1 cellular context compared by ENCODE assay signal in the genomic region with DNA sequence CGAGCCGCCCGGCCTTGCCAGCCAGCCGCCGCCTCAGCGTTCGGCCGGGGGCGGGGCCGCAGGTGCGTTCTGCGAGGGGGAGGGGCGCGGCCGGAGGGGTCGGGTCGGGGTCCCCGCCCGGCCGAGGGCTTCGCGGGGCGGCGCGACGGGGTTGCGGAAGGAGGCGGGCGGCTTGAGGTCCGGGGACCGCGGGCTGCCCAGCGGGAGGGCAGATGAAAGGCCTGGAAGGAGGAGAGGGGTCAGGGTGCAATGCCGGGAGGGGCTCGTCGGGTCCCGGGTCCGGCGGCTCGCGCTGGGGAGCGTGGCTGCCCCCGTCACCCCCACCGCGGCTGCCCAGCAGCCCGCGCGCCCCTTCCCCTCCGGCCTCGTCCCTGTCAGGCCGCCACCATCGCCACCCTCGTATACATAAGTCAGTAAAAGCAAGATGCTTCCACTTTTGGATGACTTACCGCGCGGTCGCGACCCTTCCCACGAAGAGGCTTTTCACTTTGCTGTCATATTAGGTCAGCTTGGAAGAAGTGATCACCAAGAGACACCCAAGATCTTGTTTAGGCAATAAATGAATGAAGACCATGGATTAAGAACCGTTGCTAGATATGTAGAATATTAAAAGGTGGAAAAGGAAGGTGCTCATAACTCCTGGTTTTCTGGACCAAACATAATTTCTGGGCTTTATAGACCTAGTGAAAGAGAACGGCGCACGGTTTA.
TF ChIP-seq lines count a peak whose summit lies in the region.

No MANE protein-coding gene starts in this region.

TF ChIP-seq in HepG2, 621 proteins besides CTCF, POLR2A, EP300 and RAD21 (continued from another document and continues in another):
- TF ChIP-seq RFXAP (CRISPR knock-in tag; IDR thresholded peaks at IDR 0.05; ENCODE audit: borderline replicate concordance) (no peak), KDM2A (CRISPR knock-in tag; IDR thresholded peaks at IDR 0.05; ENCODE audit: borderline replicate concordance, low read depth) (peak; percentile 39), KAT8 (CRISPR knock-in tag; IDR thresholded peaks at IDR 0.05) (no peak), RXRA (CRISPR knock-in tag; IDR thresholded peaks at IDR 0.05) (no peak), ZNF230 (CRISPR knock-in tag; IDR thresholded peaks at IDR 0.05) (no peak), ZNF841 (CRISPR knock-in tag; IDR thresholded peaks at IDR 0.05; ENCODE audit: borderline replicate concordance) (no peak), FOXK2 (IDR thresholded peaks at IDR 0.05) (no peak), KLF9 (CRISPR knock-in tag; IDR thresholded peaks at IDR 0.05; ENCODE audit: low read depth) (no peak), GLI4 (CRISPR knock-in tag; IDR thresholded peaks at IDR 0.05; ENCODE audit: borderline replicate concordance) (no peak), RFX5 (IDR thresholded peaks at IDR 0.05; ENCODE audit: low read depth, low read length) (no peak), PHF20 (CRISPR knock-in tag; IDR thresholded peaks at IDR 0.05) (no peak), ZNF446 (CRISPR knock-in tag; IDR thresholded peaks at IDR 0.05) (no peak), TEAD3 (CRISPR knock-in tag; optimal IDR thresholded peaks at IDR 0.05; ENCODE audit: borderline replicate concordance) (no peak), TEAD2 (CRISPR knock-in tag; IDR thresholded peaks at IDR 0.05) (no peak), EHMT2 (IDR thresholded peaks at IDR 0.05; ENCODE audit: borderline replicate concordance, low read depth, low read length) (no peak), ZNF883 (CRISPR knock-in tag; IDR thresholded peaks at IDR 0.05; ENCODE audit: not compliant biosample characterization) (no peak), ZSCAN31 (CRISPR knock-in tag; IDR thresholded peaks at IDR 0.05; ENCODE audit: low read depth) (no peak), MAZ (IDR thresholded peaks at IDR 0.05; ENCODE audit: borderline replicate concordance, low read depth, low read length) (no peak), MAZ (CRISPR knock-in tag; IDR thresholded peaks at IDR 0.05; ENCODE audit: low read depth) (0 out of 2 replicates have a peak, but pooled peaks have one; percentile 41), ZNF619 (CRISPR knock-in tag; IDR thresholded peaks at IDR 0.05) (no peak), PHF8 (CRISPR knock-in tag; IDR thresholded peaks at IDR 0.05) (peak; percentile 46; the same call in 1 of the 2 replicates), ETV6 (CRISPR knock-in tag; conservative IDR thresholded peaks at IDR 0.05) (no peak), SRSF1 (optimal IDR thresholded peaks at IDR 0.05; ENCODE audit: low read depth, low read length) (no peak), POLR2AphosphoS5 (IDR thresholded peaks at IDR 0.05; ENCODE audit: low read depth, low read length) (no peak), ZNF530 (CRISPR knock-in tag; IDR thresholded peaks at IDR 0.05; ENCODE audit: low read depth) (no peak), ZFX (CRISPR knock-in tag; IDR thresholded peaks at IDR 0.05; ENCODE audit: low read depth) (peak; percentile 22; the same call in 1 of the 2 replicates), YEATS4 (CRISPR knock-in tag; IDR thresholded peaks at IDR 0.05; ENCODE audit: borderline replicate concordance) (peak; percentile 74; the same call in 1 of the 2 replicates), ZFP36L1 (CRISPR knock-in tag; IDR thresholded peaks at IDR 0.05) (no peak), CC2D1A (CRISPR knock-in tag; IDR thresholded peaks at IDR 0.05) (no peak), NONO (IDR thresholded peaks at IDR 0.05) (no peak), NONO (CRISPR knock-in tag; conservative IDR thresholded peaks at IDR 0.05) (no peak), FOXO1 (CRISPR knock-in tag; IDR thresholded peaks at IDR 0.05) (0 out of 2 replicates have a peak, but pooled peaks have one; percentile 34), ZNF256 (CRISPR knock-in tag; conservative IDR thresholded peaks at IDR 0.05) (no peak), SP140L (CRISPR knock-in tag; IDR thresholded peaks at IDR 0.05; ENCODE audit: borderline replicate concordance) (no peak), PLRG1 (conservative IDR thresholded peaks at IDR 0.05) (no peak), JUND (CRISPR knock-in tag; IDR thresholded peaks at IDR 0.05) (no peak), ZNF354B (CRISPR knock-in tag; IDR thresholded peaks at IDR 0.05) (no peak), IRX3 (CRISPR knock-in tag; IDR thresholded peaks at IDR 0.05; ENCODE audit: borderline replicate concordance, low read depth) (no peak), MTF1 (CRISPR knock-in tag; IDR thresholded peaks at IDR 0.05) (no peak), ZNF564 (CRISPR knock-in tag; IDR thresholded peaks at IDR 0.05) (0 out of 2 replicates have a peak, but pooled peaks have one; percentile 2), PITX1 (CRISPR knock-in tag; IDR thresholded peaks at IDR 0.05) (0 out of 2 replicates have a peak, but pooled peaks have one; percentile 2), LCORL (IDR thresholded peaks at IDR 0.05) (no peak), LCORL (CRISPR knock-in tag; IDR thresholded peaks at IDR 0.05) (no peak; the same call in 1 of the 2 replicates), KLF13 (CRISPR knock-in tag; IDR thresholded peaks at IDR 0.05) (no peak)
- TF ChIP-seq, protein P1, sequence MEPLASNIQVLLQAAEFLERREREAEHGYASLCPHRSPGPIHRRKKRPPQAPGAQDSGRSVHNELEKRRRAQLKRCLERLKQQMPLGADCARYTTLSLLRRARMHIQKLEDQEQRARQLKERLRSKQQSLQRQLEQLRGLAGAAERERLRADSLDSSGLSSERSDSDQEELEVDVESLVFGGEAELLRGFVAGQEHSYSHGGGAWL (CRISPR knock-in tag; IDR thresholded peaks at IDR 0.05) = no peak
- TF ChIP-seq, protein P2, sequence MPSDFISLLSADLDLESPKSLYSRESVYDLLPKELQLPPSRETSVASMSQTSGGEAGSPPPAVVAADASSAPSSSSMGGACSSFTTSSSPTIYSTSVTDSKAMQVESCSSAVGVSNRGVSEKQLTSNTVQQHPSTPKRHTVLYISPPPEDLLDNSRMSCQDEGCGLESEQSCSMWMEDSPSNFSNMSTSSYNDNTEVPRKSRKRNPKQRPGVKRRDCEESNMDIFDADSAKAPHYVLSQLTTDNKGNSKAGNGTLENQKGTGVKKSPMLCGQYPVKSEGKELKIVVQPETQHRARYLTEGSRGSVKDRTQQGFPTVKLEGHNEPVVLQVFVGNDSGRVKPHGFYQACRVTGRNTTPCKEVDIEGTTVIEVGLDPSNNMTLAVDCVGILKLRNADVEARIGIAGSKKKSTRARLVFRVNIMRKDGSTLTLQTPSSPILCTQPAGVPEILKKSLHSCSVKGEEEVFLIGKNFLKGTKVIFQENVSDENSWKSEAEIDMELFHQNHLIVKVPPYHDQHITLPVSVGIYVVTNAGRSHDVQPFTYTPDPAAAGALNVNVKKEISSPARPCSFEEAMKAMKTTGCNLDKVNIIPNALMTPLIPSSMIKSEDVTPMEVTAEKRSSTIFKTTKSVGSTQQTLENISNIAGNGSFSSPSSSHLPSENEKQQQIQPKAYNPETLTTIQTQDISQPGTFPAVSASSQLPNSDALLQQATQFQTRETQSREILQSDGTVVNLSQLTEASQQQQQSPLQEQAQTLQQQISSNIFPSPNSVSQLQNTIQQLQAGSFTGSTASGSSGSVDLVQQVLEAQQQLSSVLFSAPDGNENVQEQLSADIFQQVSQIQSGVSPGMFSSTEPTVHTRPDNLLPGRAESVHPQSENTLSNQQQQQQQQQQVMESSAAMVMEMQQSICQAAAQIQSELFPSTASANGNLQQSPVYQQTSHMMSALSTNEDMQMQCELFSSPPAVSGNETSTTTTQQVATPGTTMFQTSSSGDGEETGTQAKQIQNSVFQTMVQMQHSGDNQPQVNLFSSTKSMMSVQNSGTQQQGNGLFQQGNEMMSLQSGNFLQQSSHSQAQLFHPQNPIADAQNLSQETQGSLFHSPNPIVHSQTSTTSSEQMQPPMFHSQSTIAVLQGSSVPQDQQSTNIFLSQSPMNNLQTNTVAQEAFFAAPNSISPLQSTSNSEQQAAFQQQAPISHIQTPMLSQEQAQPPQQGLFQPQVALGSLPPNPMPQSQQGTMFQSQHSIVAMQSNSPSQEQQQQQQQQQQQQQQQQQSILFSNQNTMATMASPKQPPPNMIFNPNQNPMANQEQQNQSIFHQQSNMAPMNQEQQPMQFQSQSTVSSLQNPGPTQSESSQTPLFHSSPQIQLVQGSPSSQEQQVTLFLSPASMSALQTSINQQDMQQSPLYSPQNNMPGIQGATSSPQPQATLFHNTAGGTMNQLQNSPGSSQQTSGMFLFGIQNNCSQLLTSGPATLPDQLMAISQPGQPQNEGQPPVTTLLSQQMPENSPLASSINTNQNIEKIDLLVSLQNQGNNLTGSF (CRISPR knock-in tag; IDR thresholded peaks at IDR 0.05) = no peak
- TF ChIP-seq, protein P3, sequence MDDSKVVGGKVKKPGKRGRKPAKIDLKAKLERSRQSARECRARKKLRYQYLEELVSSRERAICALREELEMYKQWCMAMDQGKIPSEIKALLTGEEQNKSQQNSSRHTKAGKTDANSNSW (CRISPR knock-in tag; IDR thresholded peaks at IDR 0.05; ENCODE audit: borderline replicate concordance) = 0 out of 2 replicates have a peak, but pooled peaks have one; percentile 24
- TF ChIP-seq, protein P4, sequence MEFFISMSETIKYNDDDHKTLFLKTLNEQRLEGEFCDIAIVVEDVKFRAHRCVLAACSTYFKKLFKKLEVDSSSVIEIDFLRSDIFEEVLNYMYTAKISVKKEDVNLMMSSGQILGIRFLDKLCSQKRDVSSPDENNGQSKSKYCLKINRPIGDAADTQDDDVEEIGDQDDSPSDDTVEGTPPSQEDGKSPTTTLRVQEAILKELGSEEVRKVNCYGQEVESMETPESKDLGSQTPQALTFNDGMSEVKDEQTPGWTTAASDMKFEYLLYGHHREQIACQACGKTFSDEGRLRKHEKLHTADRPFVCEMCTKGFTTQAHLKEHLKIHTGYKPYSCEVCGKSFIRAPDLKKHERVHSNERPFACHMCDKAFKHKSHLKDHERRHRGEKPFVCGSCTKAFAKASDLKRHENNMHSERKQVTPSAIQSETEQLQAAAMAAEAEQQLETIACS (CRISPR knock-in tag; IDR thresholded peaks at IDR 0.05) = no peak
- TF ChIP-seq, protein P5, sequence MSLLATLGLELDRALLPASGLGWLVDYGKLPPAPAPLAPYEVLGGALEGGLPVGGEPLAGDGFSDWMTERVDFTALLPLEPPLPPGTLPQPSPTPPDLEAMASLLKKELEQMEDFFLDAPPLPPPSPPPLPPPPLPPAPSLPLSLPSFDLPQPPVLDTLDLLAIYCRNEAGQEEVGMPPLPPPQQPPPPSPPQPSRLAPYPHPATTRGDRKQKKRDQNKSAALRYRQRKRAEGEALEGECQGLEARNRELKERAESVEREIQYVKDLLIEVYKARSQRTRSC (CRISPR knock-in tag; IDR thresholded peaks at IDR 0.05; ENCODE audit: low read depth) = no peak
- TF ChIP-seq, protein P6, sequence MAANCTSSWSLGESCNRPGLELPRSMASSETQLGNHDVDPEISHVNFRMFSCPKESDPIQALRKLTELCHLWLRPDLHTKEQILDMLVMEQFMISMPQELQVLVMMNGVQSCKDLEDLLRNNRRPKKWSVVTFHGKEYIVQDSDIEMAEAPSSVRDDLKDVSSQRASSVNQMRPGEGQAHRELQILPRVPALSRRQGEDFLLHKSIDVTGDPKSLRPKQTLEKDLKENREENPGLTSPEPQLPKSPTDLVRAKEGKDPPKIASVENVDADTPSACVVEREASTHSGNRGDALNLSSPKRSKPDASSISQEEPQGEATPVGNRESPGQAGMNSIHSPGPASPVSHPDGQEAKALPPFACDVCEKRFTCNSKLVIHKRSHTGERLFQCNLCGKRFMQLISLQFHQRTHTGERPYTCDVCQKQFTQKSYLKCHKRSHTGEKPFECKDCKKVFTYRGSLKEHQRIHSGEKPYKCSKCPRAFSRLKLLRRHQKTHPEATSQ (CRISPR knock-in tag; IDR thresholded peaks at IDR 0.05; ENCODE audit: borderline replicate concordance) = no peak
- TF ChIP-seq, protein P7, sequence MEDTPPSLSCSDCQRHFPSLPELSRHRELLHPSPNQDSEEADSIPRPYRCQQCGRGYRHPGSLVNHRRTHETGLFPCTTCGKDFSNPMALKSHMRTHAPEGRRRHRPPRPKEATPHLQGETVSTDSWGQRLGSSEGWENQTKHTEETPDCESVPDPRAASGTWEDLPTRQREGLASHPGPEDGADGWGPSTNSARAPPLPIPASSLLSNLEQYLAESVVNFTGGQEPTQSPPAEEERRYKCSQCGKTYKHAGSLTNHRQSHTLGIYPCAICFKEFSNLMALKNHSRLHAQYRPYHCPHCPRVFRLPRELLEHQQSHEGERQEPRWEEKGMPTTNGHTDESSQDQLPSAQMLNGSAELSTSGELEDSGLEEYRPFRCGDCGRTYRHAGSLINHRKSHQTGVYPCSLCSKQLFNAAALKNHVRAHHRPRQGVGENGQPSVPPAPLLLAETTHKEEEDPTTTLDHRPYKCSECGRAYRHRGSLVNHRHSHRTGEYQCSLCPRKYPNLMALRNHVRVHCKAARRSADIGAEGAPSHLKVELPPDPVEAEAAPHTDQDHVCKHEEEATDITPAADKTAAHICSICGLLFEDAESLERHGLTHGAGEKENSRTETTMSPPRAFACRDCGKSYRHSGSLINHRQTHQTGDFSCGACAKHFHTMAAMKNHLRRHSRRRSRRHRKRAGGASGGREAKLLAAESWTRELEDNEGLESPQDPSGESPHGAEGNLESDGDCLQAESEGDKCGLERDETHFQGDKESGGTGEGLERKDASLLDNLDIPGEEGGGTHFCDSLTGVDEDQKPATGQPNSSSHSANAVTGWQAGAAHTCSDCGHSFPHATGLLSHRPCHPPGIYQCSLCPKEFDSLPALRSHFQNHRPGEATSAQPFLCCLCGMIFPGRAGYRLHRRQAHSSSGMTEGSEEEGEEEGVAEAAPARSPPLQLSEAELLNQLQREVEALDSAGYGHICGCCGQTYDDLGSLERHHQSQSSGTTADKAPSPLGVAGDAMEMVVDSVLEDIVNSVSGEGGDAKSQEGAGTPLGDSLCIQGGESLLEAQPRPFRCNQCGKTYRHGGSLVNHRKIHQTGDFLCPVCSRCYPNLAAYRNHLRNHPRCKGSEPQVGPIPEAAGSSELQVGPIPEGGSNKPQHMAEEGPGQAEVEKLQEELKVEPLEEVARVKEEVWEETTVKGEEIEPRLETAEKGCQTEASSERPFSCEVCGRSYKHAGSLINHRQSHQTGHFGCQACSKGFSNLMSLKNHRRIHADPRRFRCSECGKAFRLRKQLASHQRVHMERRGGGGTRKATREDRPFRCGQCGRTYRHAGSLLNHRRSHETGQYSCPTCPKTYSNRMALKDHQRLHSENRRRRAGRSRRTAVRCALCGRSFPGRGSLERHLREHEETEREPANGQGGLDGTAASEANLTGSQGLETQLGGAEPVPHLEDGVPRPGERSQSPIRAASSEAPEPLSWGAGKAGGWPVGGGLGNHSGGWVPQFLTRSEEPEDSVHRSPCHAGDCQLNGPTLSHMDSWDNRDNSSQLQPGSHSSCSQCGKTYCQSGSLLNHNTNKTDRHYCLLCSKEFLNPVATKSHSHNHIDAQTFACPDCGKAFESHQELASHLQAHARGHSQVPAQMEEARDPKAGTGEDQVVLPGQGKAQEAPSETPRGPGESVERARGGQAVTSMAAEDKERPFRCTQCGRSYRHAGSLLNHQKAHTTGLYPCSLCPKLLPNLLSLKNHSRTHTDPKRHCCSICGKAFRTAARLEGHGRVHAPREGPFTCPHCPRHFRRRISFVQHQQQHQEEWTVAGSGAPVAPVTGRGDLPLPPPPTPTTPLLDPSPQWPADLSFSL (CRISPR knock-in tag; IDR thresholded peaks at IDR 0.05) = no peak
- TF ChIP-seq, protein P8, sequence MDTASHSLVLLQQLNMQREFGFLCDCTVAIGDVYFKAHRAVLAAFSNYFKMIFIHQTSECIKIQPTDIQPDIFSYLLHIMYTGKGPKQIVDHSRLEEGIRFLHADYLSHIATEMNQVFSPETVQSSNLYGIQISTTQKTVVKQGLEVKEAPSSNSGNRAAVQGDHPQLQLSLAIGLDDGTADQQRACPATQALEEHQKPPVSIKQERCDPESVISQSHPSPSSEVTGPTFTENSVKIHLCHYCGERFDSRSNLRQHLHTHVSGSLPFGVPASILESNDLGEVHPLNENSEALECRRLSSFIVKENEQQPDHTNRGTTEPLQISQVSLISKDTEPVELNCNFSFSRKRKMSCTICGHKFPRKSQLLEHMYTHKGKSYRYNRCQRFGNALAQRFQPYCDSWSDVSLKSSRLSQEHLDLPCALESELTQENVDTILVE (CRISPR knock-in tag; IDR thresholded peaks at IDR 0.05) = 0 out of 2 replicates have a peak, but pooled peaks have one; percentile 17
